21 cellular contexts compared by ENCODE assay signal in the genomic region with DNA sequence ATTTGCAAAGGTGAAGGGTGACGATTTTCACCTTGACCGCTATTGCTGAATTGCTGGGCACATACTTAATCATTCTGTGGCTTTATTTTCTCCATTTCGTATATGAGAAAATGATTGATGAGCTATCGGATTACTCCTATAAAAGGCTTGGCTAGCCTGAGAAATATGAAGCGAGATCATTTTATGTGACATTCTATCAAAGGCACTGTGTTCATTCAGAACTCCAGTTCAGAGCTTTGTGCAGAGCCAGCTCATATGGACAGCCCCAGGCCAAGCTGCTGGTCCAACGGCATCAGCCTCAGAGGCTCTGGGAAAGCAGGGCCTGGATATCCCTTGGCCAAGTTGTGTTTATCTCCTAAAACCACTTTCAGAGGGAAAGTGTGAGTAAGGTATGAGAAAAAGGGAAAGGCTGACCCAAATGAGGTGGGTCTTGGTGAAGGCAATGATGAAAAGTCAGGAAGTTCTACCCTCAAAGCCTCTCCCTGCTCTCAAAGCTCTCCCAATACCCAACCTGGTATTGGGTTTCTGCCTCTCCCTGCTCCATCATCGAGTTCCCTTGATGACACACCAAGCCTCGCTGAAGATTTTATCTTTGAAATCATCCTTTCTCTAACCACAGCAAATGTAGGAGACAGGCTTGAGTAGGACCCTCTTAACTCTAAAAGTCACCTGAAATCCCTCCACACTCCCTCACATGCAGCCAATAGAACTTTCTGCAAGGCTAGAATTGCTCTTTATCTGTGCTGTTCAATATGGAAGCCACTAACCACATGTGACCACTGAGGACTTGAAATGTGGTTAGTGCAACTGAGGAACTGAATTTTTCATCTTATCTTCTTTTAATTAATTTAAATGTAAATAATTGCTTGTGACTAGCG. TPM values are rescaled to one million over a fixed set of nuclear protein-coding genes. Genes with fewer than 3 reads are reported as not detected.
A peak's percentile ranks its signal among the peaks of the same experiment; 100 is the strongest.
DNase-seq lines count a peak whose midpoint lies in the region; ATAC-seq, FAIRE-seq and TF ChIP-seq lines count a peak whose summit lies in the region.
"Had no signal": no experiment of that assay in that cellular context is flagged by ENCODE, and none has a peak within 500 bp of the region (broad histone marks: within the 10 kb centered on the region; RNA-seq: fewer than 3 reads in every experiment).

No MANE protein-coding gene starts in this region.

- peak overlapping the region; percentile 26; the same call in 1 of the 2 replicates for H3K4me2 ChIP-seq in GM12878 (ENCODE audit: control insufficient read depth, insufficient read depth)
- H3K4me2 ChIP-seq in neuronal stem cell (ENCODE audit: insufficient read depth, low read length, poor library complexity, severe bottlenecking), result no peak overlapping the region

- H3K79me2 ChIP-seq in GM12878 (ENCODE audit: control insufficient read depth, insufficient read depth, low read length), result peaks cover 69% of the 10 kb centered on the region

- H3K4me3 ChIP-seq in GM12878 (no peak overlapping the region), neuronal stem cell (ENCODE audit: low read length in 2 of 2) (no peak overlapping the region)

- H3K36me3 Mint-ChIP-seq in natural killer cell treated with Interleukin-12 subunit alpha and Interleukin-12 subunit beta and Interleukin-15 and Interleukin-18, amount 100 ng/mL, for 72 hours, result no peaks in the 10 kb centered on the region
- H3K36me3 Mint-ChIP-seq: CD4-positive, alpha-beta memory T cell had no signal

- RAD21 ChIA-PET in GM12878 (lab: Charles Lee; ENCODE audit: unreplicated experiment), result interaction anchor here (1.0 to 2.3 kb wide), 7 partner anchors 8 to 138 kb away, joined by 3 to 11 read pairs (median 3); no protein-coding TSS in a partner anchor

- H3K9ac ChIP-seq in GM12878 (ENCODE audit: control insufficient read depth, insufficient read depth, low read length) (no peak overlapping the region), neuronal stem cell (ENCODE audit: low read depth, low read length, poor library complexity) (no peak overlapping the region)

- no peaks in the 10 kb centered on the region for H3K27me3 Mint-ChIP-seq in natural killer cell treated with Interleukin-12 subunit alpha and Interleukin-12 subunit beta and Interleukin-15 and Interleukin-18, amount 100 ng/mL, for 72 hours

- in situ Hi-C loops in GM12878 (cut with MboI), result no loop called here

- POLR2A ChIA-PET in HEK293T (lab: Yijun Ruan, JAX) (interaction anchor here (1.3 kb wide), 1 partner anchor 8 kb away, joined by 3 read pairs; no protein-coding TSS in a partner anchor), GM12878 (lab: Charles Lee) (interaction anchor here (0.6 to 2.2 kb wide), 5 partner anchors 9 to 955 kb away, joined by 3 to 6 read pairs (median 4); a partner anchor contains a TSS)

- SMC1A ChIA-PET in GM12878 (lab: Charles Lee; ENCODE audit: uncharacterized antibody, unreplicated experiment), result interaction anchor here (0.5 to 3.2 kb wide), 14 partner anchors 8 to 539 kb away, joined by 3 to 24 read pairs (median 4); no protein-coding TSS in a partner anchor

- BruUV-seq in GM12878 (replicated peaks; lab: Mats Ljungman, UMichigan), result no TSS peak

- no peak overlapping the region for H2AK5ac ChIP-seq in neuronal stem cell (ENCODE audit: low read depth, low read length)

- TF ChIP-seq RAD21 in GM12878 (IDR thresholded peaks at IDR 0.05; ENCODE audit: insufficient read depth, low read depth, low read length), result no peak

- peaks cover 11% of the 10 kb centered on the region for H3K9me3 ChIP-seq in GM12878 (replicated peaks; ENCODE audit: control insufficient read depth, insufficient read depth, low read length)
- peaks cover 0 to 9% of the 10 kb centered on the region in 2 donors for H3K9me3 ChIP-seq in neuronal stem cell (replicated peaks in 1 of 2; ENCODE audit: control insufficient read depth in 2 of 2, insufficient read depth in 1 of 2, low read depth in 1 of 2, low read length in 2 of 2)
- H3K9me3 ChIP-seq: BE2C had no signal

- peaks cover 0 to 2% of the 10 kb centered on the region in 2 experiments; a peak in 2 of 4 replicates for H3K36me3 ChIP-seq in GM12878 (ENCODE audit: control insufficient read depth in 2 of 2, insufficient read depth in 2 of 2, low read length in 1 of 2)
- H3K36me3 ChIP-seq in neuronal stem cell (replicated peaks in 1 of 2; ENCODE audit: control insufficient read depth in 2 of 2, insufficient read depth in 2 of 2, low read length in 2 of 2), result no peaks in the 10 kb centered on the region
- H3K36me3 ChIP-seq: BE2C had no signal

- DNase-seq in HEK293T (ENCODE audit: extremely low spot score) (no peak), M059J (ENCODE audit: low read depth) (peak; percentile 33), GM12878 (ENCODE audit: low read depth, low spot score) (no peak), dedifferentiated amniotic fluid mesenchymal stem cell (ENCODE audit: extremely low spot score) (no peak), neuronal stem cell (ENCODE audit: low spot score) (no peak), HPDE6-E6E7 (ENCODE audit: extremely low spot score) (no peak)
- DNase-seq in natural killer cell treated with Interleukin-12 subunit alpha and Interleukin-12 subunit beta and Interleukin-15 and Interleukin-18, amount 100 ng/mL, for 72 hours (ENCODE audit: low spot score), result no peak
- DNase-seq: BE2C; Calu3; CD4-positive, alpha-beta memory T cell; H9; Karpas-422; NCI-H1417 treated with DMSO at 0.1 percent for 48 hours; NCI-H2029; NCI-H2171; NCI-H446; NCI-H774 had no signal

- peak overlapping the region; percentile 85 to 91 for H3K27ac Mint-ChIP-seq in natural killer cell treated with Interleukin-12 subunit alpha and Interleukin-12 subunit beta and Interleukin-15 and Interleukin-18, amount 100 ng/mL, for 72 hours

- peaks cover 37% of the 10 kb centered on the region for H3K4me1 ChIP-seq in GM12878 (ENCODE audit: control insufficient read depth, insufficient read depth, low read length)
- H3K4me1 ChIP-seq in neuronal stem cell (ENCODE audit: control insufficient read depth in 2 of 2, insufficient read depth in 1 of 2, low read depth in 1 of 2, low read length in 2 of 2), result no peaks in the 10 kb centered on the region

- no peak for TF ChIP-seq EP300 in GM12878 (IDR thresholded peaks at IDR 0.05; ENCODE audit: borderline replicate concordance in 1 of 2, control insufficient read depth in 1 of 2, low read depth in 2 of 2, low read length in 2 of 2)

- H3K14ac ChIP-seq in neuronal stem cell (ENCODE audit: low read length), result no peak overlapping the region

- no peak overlapping the region for H3K18ac ChIP-seq in neuronal stem cell (ENCODE audit: low read length)

- intact Hi-C loops in GM12878 (cut with micrococcal nuclease; ENCODE audit: unreplicated experiment), result no loop called here

- no peak for TF ChIP-seq POLR2A in GM12878 (IDR thresholded peaks at IDR 0.05; ENCODE audit: low read depth, low read length)

- 96% methylated on average over 9 of the region's 9 CpGs for WGBS in GM12878 (ENCODE audit: insufficient coverage, insufficient replicate concordance, low lambda C conversion rate, missing lambda C conversion rate)
- no CpG with 5 or more reads among the region's 9 CpGs for WGBS in neuronal stem cell (ENCODE audit: extremely low coverage in 2 of 2, insufficient read length in 2 of 2, insufficient replicate concordance in 1 of 2), 2 donors

- no peak overlapping the region for H2BK15ac ChIP-seq in neuronal stem cell (ENCODE audit: low read length)

- peak overlapping the region; percentile 38 for H3K4me3 Mint-ChIP-seq in natural killer cell treated with Interleukin-12 subunit alpha and Interleukin-12 subunit beta and Interleukin-15 and Interleukin-18, amount 100 ng/mL, for 72 hours
- H3K4me3 Mint-ChIP-seq: H9 had no signal

- no peak overlapping the region for H2BK120ac ChIP-seq in neuronal stem cell (ENCODE audit: low read depth, low read length)

- H2BK5ac ChIP-seq in neuronal stem cell (ENCODE audit: low read length), result no peak overlapping the region

- H3K9me3 Mint-ChIP-seq in natural killer cell treated with Interleukin-12 subunit alpha and Interleukin-12 subunit beta and Interleukin-15 and Interleukin-18, amount 100 ng/mL, for 72 hours, result peaks cover 3% of the 10 kb centered on the region
- H3K9me3 Mint-ChIP-seq: CD4-positive, alpha-beta memory T cell had no signal

- peaks cover 48 to 59% of the 10 kb centered on the region in 2 donors for H3K4me1 Mint-ChIP-seq in natural killer cell treated with Interleukin-12 subunit alpha and Interleukin-12 subunit beta and Interleukin-15 and Interleukin-18, amount 100 ng/mL, for 72 hours (ENCODE audit: low read depth in 2 of 2)

- no peak overlapping the region for H3K4ac ChIP-seq in neuronal stem cell (ENCODE audit: low read length)

- H2BK12ac ChIP-seq in neuronal stem cell (ENCODE audit: low read length), result no peak overlapping the region

- H3K27me3 ChIP-seq in GM12878 (replicated peaks in 1 of 2; ENCODE audit: control insufficient read depth in 2 of 2, insufficient read depth in 2 of 2, low read length in 1 of 2), result no peaks in the 10 kb centered on the region
- H3K27me3 ChIP-seq in neuronal stem cell (ENCODE audit: control insufficient read depth in 3 of 3, insufficient read depth in 3 of 3, low read depth in 1 of 3, low read length in 3 of 3), result no peaks in the 10 kb centered on the region
- H3K27me3 ChIP-seq: BE2C had no signal

- ATAC-seq in GM12878, result no peak
- ATAC-seq in natural killer cell treated with Interleukin-12 subunit alpha and Interleukin-12 subunit beta and Interleukin-15 and Interleukin-18, amount 100 ng/mL, for 72 hours, result no peak
- ATAC-seq: Panc1, Right ventricle myocardium inferior had no signal

- no peak overlapping the region for H4K91ac ChIP-seq in neuronal stem cell (ENCODE audit: low read depth, low read length, poor library complexity)

- H4K20me1 ChIP-seq in GM12878 (ENCODE audit: control insufficient read depth, insufficient read depth), result no peaks in the 10 kb centered on the region

- H3K27ac ChIP-seq in GM12878 (ENCODE audit: control insufficient read depth, insufficient read depth), result 0 out of 2 replicates have a peak overlapping the region, but pooled peaks have one; percentile 20
- no peak overlapping the region for H3K27ac ChIP-seq in neuronal stem cell (replicated peaks; ENCODE audit: low read length)

- no peak for FAIRE-seq in GM12878 (lab: Jason Lieb, UNC)
- FAIRE-seq: G401.6, HepG2 had no signal

- H3K79me1 ChIP-seq in neuronal stem cell (ENCODE audit: low read depth, low read length), result no peaks in the 10 kb centered on the region

- H2AFZ ChIP-seq in GM12878 (ENCODE audit: control insufficient read depth, low read depth, low read length), result no peak overlapping the region
- no peak overlapping the region for H2AFZ ChIP-seq in neuronal stem cell (ENCODE audit: low read length)

- no peak for TF ChIP-seq CTCF in GM12878 (IDR thresholded peaks at IDR 0.05 in 2 of 3, conservative IDR thresholded peaks at IDR 0.05 in 1 of 3; ENCODE audit: control insufficient read depth in 2 of 3, extremely low read depth in 1 of 3, insufficient read depth in 1 of 3, low read depth in 3 of 3, low read length in 3 of 3)

- H4K8ac ChIP-seq in neuronal stem cell (ENCODE audit: low read depth, low read length), result no peak overlapping the region

- H3K23ac ChIP-seq in neuronal stem cell (ENCODE audit: low read depth, low read length, poor library complexity), result no peak overlapping the region

- CTCF ChIA-PET in HEK293T (lab: Yijun Ruan, JAX) (interaction anchor here (0.9 kb wide), 1 partner anchor 101 kb away, joined by 3 read pairs; no protein-coding TSS in a partner anchor), GM12878 (lab: Yijun Ruan, JAX) (interaction anchor here (0.8 to 2.2 kb wide), 8 partner anchors 16 to 176 kb away, joined by 3 to 7 read pairs (median 3); no protein-coding TSS in a partner anchor)

RNA-seq across cellular contexts. Expression of a gene that starts 50.5 kb away (rescaled TPM):
- total RNA-seq in M059J (2014; rRNA removed; shearing (Covaris generic)), result 4.3 and 4.7 TPM in 2 replicates
- 121 and 123 TPM in 2 replicates for total RNA-seq in GM12878 (2013; cell fraction: nucleolus; rRNA removed)
- total RNA-seq in GM12878 (2014; rRNA removed) (16.3 and 16.8 TPM in 2 replicates), GM12878 (2014; rRNA removed; fragmentation: Illumina TruSeq; extraction: Trizol) (14.6 and 15.1 TPM in 2 replicates), GM12878 (2021) (18.0 and 20.6 TPM in 2 replicates)
- polyA plus RNA-seq in GM12878 (2011; ENCODE audit: low read depth), result 5.7 TPM
- polyA plus RNA-seq in GM12878 (2011; rRNA removed) (40.1 and 41.4 TPM in 2 replicates), GM12878 (2014; fragmentation: Illumina TruSeq; extraction: Trizol) (9.8 and 10.2 TPM in 2 replicates), GM12878 (2014; fragmentation: Nextera tagmentation; extraction: Ambion mirVana) (1 to 10 TPM; 6.5 to 7.9 TPM), GM12878 (2014; rRNA removed) (14.8 and 16.1 TPM in 2 replicates), GM12878 (2016; fragmentation: Nextera tagmentation; extraction: Ambion mirVana) (10 to 100 TPM; 16.9 to 22.8 TPM)
- polyA plus RNA-seq in GM12878 (2011; cell fraction: cytosol; rRNA removed), result 32.8 and 36.8 TPM in 2 replicates
- polyA plus RNA-seq in GM12878 (2011; cell fraction: nucleus; rRNA removed), result 40.6 and 41.7 TPM in 2 replicates
- polyA plus RNA-seq in GM12878 (2012), result 8.8 and 11.5 TPM in 2 replicates
- polyA minus RNA-seq in GM12878 (2011; rRNA and poly(A)+ RNA removed), result 70.4 and 77.3 TPM in 2 replicates
- 22.9 and 27.3 TPM in 2 replicates for polyA minus RNA-seq in GM12878 (2011; cell fraction: cytosol; rRNA and poly(A)+ RNA removed)
- polyA minus RNA-seq in GM12878 (2011; cell fraction: nucleus; rRNA and poly(A)+ RNA removed), result 48.8 and 86.5 TPM in 2 replicates
- 10 to 100 TPM in 1 of 2 donors, 1 to 10 TPM in 1; 9.7 to 12.1 TPM for total RNA-seq in natural killer cell treated with Interleukin-12 subunit alpha and Interleukin-12 subunit beta and Interleukin-15 and Interleukin-18, amount 100 ng/mL, for 72 hours
- 1.3 TPM for polyA plus RNA-seq in neuronal stem cell (2013, experiment 1 of 2)
- polyA plus RNA-seq in neuronal stem cell (2013, experiment 2 of 2), result 1.4 TPM
